ENCODE assay signal across 29 cellular contexts in genomic region chr10:133451346-133451745, GRCh38. TPM values are rescaled to one million over a fixed set of nuclear protein-coding genes. Genes with fewer than 3 reads are reported as not detected.
"Had no signal": no experiment of that assay in that cellular context is flagged by ENCODE, and none has a peak within 500 bp of the region (broad histone marks: within the 10 kb centered on the region; RNA-seq: fewer than 3 reads in every experiment).

No MANE protein-coding gene starts in this region.

- H3K27me3 Mint-ChIP-seq: stimulated activated memory B cell treated with anti-CD40 and anti-IgM and Interleukin-4, amounts not matched to agents 10 μg/mL and 1 μg/mL and 100 μg/mL, for 72 hours; type B pancreatic cell had no signal

- DNase-seq: stimulated activated CD4-positive, alpha-beta T cell treated with anti-CD3 and anti-CD28 coated beads, Interleukin-2, amount 100 ng/mL, for 48 hours; stimulated activated CD4-positive, alpha-beta T cell treated with anti-CD3 and anti-CD28 coated beads, Interleukin-4, amount 100 ng/mL, for 1 hour; stimulated activated CD4-positive, alpha-beta T cell treated with anti-CD3 and anti-CD28 coated beads, Interleukin-4, amount 100 ng/mL, for 24 hours; stimulated activated CD4-positive, alpha-beta T cell treated with anti-CD3 and anti-CD28 coated beads, Interleukin-4, amount 100 ng/mL, for 4 hours; stimulated activated CD8-positive, alpha-beta memory T cell treated with anti-CD3 and anti-CD28 coated beads, Interleukin-4, amount 100 ng/mL, for 48 hours; stimulated activated naive B cell treated with anti-CD40 and anti-IgM and Interleukin-4, amounts not matched to agents 10 μg/mL and 1 μg/mL and 100 μg/mL, for 72 hours; stimulated activated naive CD4-positive, alpha-beta T cell; stimulated activated naive CD4-positive, alpha-beta T cell treated with Interleukin-2 at 50 U/mL for 16 hours; stimulated activated naive CD8-positive, alpha-beta T cell treated with anti-CD3 and anti-CD28 coated beads, Interleukin-15, amount 100 ng/mL, for 72 hours; stimulated activated naive CD8-positive, alpha-beta T cell treated with anti-CD3 and anti-CD28 coated beads, Interleukin-15, Interleukin-2, amounts not matched to agents 100 U/mL and 50 U/mL, for 24 hours; stomach; substantia nigra; testis; thyroid gland; tibial artery; transverse colon; trophoblast cell; upper lobe of left lung; upper lobe of right lung; uterus had no signal

- H3K9me3 ChIP-seq: testis, thyroid gland had no signal

- H3K4me3 ChIP-seq: stomach, suprapubic skin, testis, thoracic aorta, thyroid gland, tibial artery, tibial nerve, transverse colon, upper lobe of left lung, upper lobe of right lung, uterus, vagina had no signal

- H3K4me1 Mint-ChIP-seq: stimulated activated memory B cell treated with anti-CD40 and anti-IgM and Interleukin-4, amounts not matched to agents 10 μg/mL and 1 μg/mL and 100 μg/mL, for 72 hours; stimulated activated naive B cell treated with anti-CD40 and anti-IgM and Interleukin-4, amounts not matched to agents 10 μg/mL and 1 μg/mL and 100 μg/mL, for 72 hours; stimulated activated naive CD8-positive, alpha-beta T cell treated with anti-CD3 and anti-CD28 coated beads, Interleukin-15, amount 100 ng/mL, for 72 hours had no signal

- H3K4me1 ChIP-seq: stomach, suprapubic skin, testis, thyroid gland, tibial artery, tibial nerve, transverse colon, upper lobe of left lung, upper lobe of right lung, uterus, vagina had no signal

- ATAC-seq: stimulated activated memory B cell treated with anti-CD40 and anti-IgM and Interleukin-4, amounts not matched to agents 10 μg/mL and 1 μg/mL and 100 μg/mL, for 72 hours; stimulated activated naive B cell treated with anti-CD40 and anti-IgM and Interleukin-4, amounts not matched to agents 10 μg/mL and 1 μg/mL and 100 μg/mL, for 72 hours; stimulated activated naive CD8-positive, alpha-beta T cell treated with anti-CD3 and anti-CD28 coated beads, Interleukin-15, amount 100 ng/mL, for 72 hours; stimulated activated naive CD8-positive, alpha-beta T cell treated with anti-CD3 and anti-CD28 coated beads, Interleukin-15, Interleukin-2, amounts not matched to agents 100 U/mL and 50 U/mL, for 24 hours; upper lobe of right lung had no signal

- H3K36me3 ChIP-seq: stomach, suprapubic skin, thoracic aorta, thyroid gland, transverse colon, upper lobe of left lung, upper lobe of right lung, uterus, vagina had no signal

- H3K27ac Mint-ChIP-seq: stimulated activated memory B cell treated with anti-CD40 and anti-IgM and Interleukin-4, amounts not matched to agents 10 μg/mL and 1 μg/mL and 100 μg/mL, for 72 hours; stimulated activated naive B cell treated with anti-CD40 and anti-IgM and Interleukin-4, amounts not matched to agents 10 μg/mL and 1 μg/mL and 100 μg/mL, for 72 hours; stimulated activated naive CD8-positive, alpha-beta T cell treated with anti-CD3 and anti-CD28 coated beads, Interleukin-15, amount 100 ng/mL, for 72 hours; stimulated activated naive CD8-positive, alpha-beta T cell treated with anti-CD3 and anti-CD28 coated beads, Interleukin-15, Interleukin-2, amounts not matched to agents 100 ng/mL and 50 ng/mL, for 24 hours; type B pancreatic cell had no signal

- H3K27me3 ChIP-seq: stomach, suprapubic skin, testis, thyroid gland, tibial artery, tibial nerve, transverse colon, upper lobe of left lung, upper lobe of right lung, uterus, vagina had no signal

- H3K27ac ChIP-seq: stomach, suprapubic skin, testis, thoracic aorta, thyroid gland, tibial artery, tibial nerve, transverse colon, upper lobe of left lung, upper lobe of right lung, uterus, vagina had no signal

- H3K36me3 Mint-ChIP-seq: type B pancreatic cell had no signal

- H3K4me3 Mint-ChIP-seq: stimulated activated memory B cell treated with anti-CD40 and anti-IgM and Interleukin-4, amounts not matched to agents 10 μg/mL and 1 μg/mL and 100 μg/mL, for 72 hours; stimulated activated naive B cell treated with anti-CD40 and anti-IgM and Interleukin-4, amounts not matched to agents 10 μg/mL and 1 μg/mL and 100 μg/mL, for 72 hours; stimulated activated naive CD8-positive, alpha-beta T cell treated with anti-CD3 and anti-CD28 coated beads, Interleukin-15, amount 100 ng/mL, for 72 hours; stimulated activated naive CD8-positive, alpha-beta T cell treated with anti-CD3 and anti-CD28 coated beads, Interleukin-15, Interleukin-2, amounts not matched to agents 100 ng/mL and 50 ng/mL, for 24 hours; type B pancreatic cell had no signal

RNA-seq across cellular contexts. Expression of gene SPRN, which starts 26.9 kb away (rescaled TPM):
- total RNA-seq: stomach, subcutaneous adipose tissue, thoracic aorta, tibial nerve, transverse colon, upper lobe of right lung, ureter, vagina had no signal
